Comparison of ENCODE assay signal across 8 cellular contexts in the genomic region with DNA sequence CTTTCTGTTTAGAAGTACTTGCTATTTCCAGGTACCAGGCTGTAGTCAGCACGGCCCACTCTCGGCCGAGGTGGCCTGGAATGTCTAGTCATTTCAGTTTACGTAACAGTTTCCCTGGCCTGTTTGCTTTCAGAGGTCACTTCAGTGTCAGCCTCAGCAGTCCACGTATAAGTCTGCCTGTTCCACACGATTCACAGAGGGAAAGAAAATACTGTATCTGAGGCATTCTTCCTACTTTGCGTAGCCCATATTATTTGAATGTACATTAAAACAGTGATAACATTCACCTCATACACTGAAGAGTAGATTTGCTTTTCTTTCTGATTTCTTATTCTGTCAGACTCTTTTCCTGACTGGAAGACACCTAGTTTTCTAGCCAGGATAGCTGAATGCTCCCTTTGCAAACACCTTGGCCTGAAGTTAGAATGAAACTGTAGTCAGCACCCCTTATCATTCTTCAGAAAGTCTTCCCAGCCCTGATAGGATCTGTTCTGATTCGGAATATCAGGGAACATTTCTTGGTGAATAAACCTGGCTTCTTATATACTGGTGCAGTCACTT.
DNase-seq lines count a peak whose midpoint lies in the region; ATAC-seq and TF ChIP-seq lines count a peak whose summit lies in the region.

No MANE protein-coding gene starts in this region.

- no peaks in the 10 kb centered on the region for H3K36me3 ChIP-seq in body of pancreas (replicated peaks in 1 of 2; ENCODE audit: insufficient read depth in 1 of 2, low read depth in 2 of 2)
- no peaks in the 10 kb centered on the region for H3K36me3 ChIP-seq in thoracic aorta

- H3K27ac ChIP-seq in body of pancreas = peak overlapping the region; percentile 68 to 92 (median 84)
- H3K27ac ChIP-seq in thoracic aorta = peak overlapping the region; percentile 87 to 91

- H3K36me3 Mint-ChIP-seq in activated T-helper 1 cell treated with anti-CD3 and anti-CD28 coated beads, Interleukin-12 subunit alpha, Interleukin-12 subunit beta, Interleukin-2, Interleukin-4 antibody, amounts not matched to agents 30 ng/mL and 10 ng/mL and 1 ng/mL, durations not matched to agents 14 hours and 24 hours and 36 hours (ENCODE audit: low read depth) = peaks cover 6% of the 10 kb centered on the region
- H3K36me3 Mint-ChIP-seq in activated T-cell treated with anti-CD3 and anti-CD28 coated beads, Interleukin-2, amount 50 U/mL, for 72 hours (ENCODE audit: insufficient read depth in 2 of 2) = peaks cover 0 to 3% of the 10 kb centered on the region in 2 donors

- H3K27ac Mint-ChIP-seq in activated T-helper 1 cell treated with anti-CD3 and anti-CD28 coated beads, Interleukin-12 subunit alpha, Interleukin-12 subunit beta, Interleukin-2, Interleukin-4 antibody, amounts not matched to agents 30 ng/mL and 10 ng/mL and 1 ng/mL, durations not matched to agents 14 hours and 24 hours and 36 hours = no peak overlapping the region
- H3K27ac Mint-ChIP-seq in activated T-cell treated with anti-CD3 and anti-CD28 coated beads, Interleukin-2, amount 50 U/mL, for 72 hours = no peak overlapping the region

- ATAC-seq in body of pancreas (peak; percentile 99), thoracic aorta (ENCODE audit: insufficient number of reproducible peaks, low FRiP score, low read depth) (peak; percentile 63)
- ATAC-seq in activated T-cell treated with anti-CD3 and anti-CD28 coated beads, Interleukin-2, amount 50 U/mL, for 72 hours (replicated peaks in 1 of 2) = no peak

- peak; percentile 44 for DNase-seq in HuH-7.5 (ENCODE audit: low spot score)
- peak; percentile 77 to 88 (median 84) for DNase-seq in body of pancreas
- DNase-seq in kidney glomerular epithelial cell (lab: John Stamatoyannopoulos, UW) = peak; percentile 82
- DNase-seq in thoracic aorta (ENCODE audit: low spot score) = peak; percentile 33
- no peak for DNase-seq in activated T-helper 1 cell treated with anti-CD3 and anti-CD28 coated beads, Interleukin-12 subunit alpha, Interleukin-12 subunit beta, Interleukin-2, Interleukin-4 antibody, amounts not matched to agents 30 ng/mL and 10 ng/mL and 1 ng/mL, durations not matched to agents 14 hours and 24 hours and 36 hours (ENCODE audit: low spot score)
- DNase-seq in activated T-cell treated with anti-CD3 and anti-CD28 coated beads, Interleukin-2, amount 50 U/mL, for 72 hours = no peak
- no peak for DNase-seq in GM19240 (ENCODE audit: insufficient read length, low spot score)
- DNase-seq in NOMO-1 treated with DMSO at 0.1 percent for 48 hours (lab: John Stamatoyannopoulos, UW; ENCODE audit: unreplicated experiment) = no peak

- H3K4me3 Mint-ChIP-seq in activated T-helper 1 cell treated with anti-CD3 and anti-CD28 coated beads, Interleukin-12 subunit alpha, Interleukin-12 subunit beta, Interleukin-2, Interleukin-4 antibody, amounts not matched to agents 30 ng/mL and 10 ng/mL and 1 ng/mL, durations not matched to agents 14 hours and 24 hours and 36 hours = no peak overlapping the region
- no peak overlapping the region for H3K4me3 Mint-ChIP-seq in activated T-cell treated with anti-CD3 and anti-CD28 coated beads, Interleukin-2, amount 50 U/mL, for 72 hours

- peaks cover 55% of the 10 kb centered on the region for H3K4me1 Mint-ChIP-seq in activated T-helper 1 cell treated with anti-CD3 and anti-CD28 coated beads, Interleukin-12 subunit alpha, Interleukin-12 subunit beta, Interleukin-2, Interleukin-4 antibody, amounts not matched to agents 30 ng/mL and 10 ng/mL and 1 ng/mL, durations not matched to agents 14 hours and 24 hours and 36 hours (ENCODE audit: low read depth)
- peaks cover 44% of the 10 kb centered on the region for H3K4me1 Mint-ChIP-seq in activated T-cell treated with anti-CD3 and anti-CD28 coated beads, Interleukin-2, amount 50 U/mL, for 72 hours (ENCODE audit: low read depth)

- H3K4me1 ChIP-seq in body of pancreas = peaks cover 39% of the 10 kb centered on the region
- H3K4me1 ChIP-seq in thoracic aorta (ENCODE audit: control insufficient read depth in 1 of 2, low read depth in 2 of 2) = peaks cover 32 to 85% of the 10 kb centered on the region in 2 donors

- H3K9me3 Mint-ChIP-seq in activated T-helper 1 cell treated with anti-CD3 and anti-CD28 coated beads, Interleukin-12 subunit alpha, Interleukin-12 subunit beta, Interleukin-2, Interleukin-4 antibody, amounts not matched to agents 30 ng/mL and 10 ng/mL and 1 ng/mL, durations not matched to agents 14 hours and 24 hours and 36 hours = peaks cover 4% of the 10 kb centered on the region
- no peaks in the 10 kb centered on the region for H3K9me3 Mint-ChIP-seq in activated T-cell treated with anti-CD3 and anti-CD28 coated beads, Interleukin-2, amount 50 U/mL, for 72 hours

- H3K9me3 ChIP-seq in body of pancreas (no peaks in the 10 kb centered on the region), thoracic aorta (no peaks in the 10 kb centered on the region)

- TF ChIP-seq CTCF in body of pancreas (IDR thresholded peaks at IDR 0.05) = no peak
- no peak for TF ChIP-seq CTCF in thoracic aorta (IDR thresholded peaks at IDR 0.05)

- TF ChIP-seq POLR2A in body of pancreas (IDR thresholded peaks at IDR 0.05) = peak in 2 of 3 donors; percentile 50 to 54

- WGBS in body of pancreas, 2 donors = 6 to 10% methylated on average over 8 of the region's 8 CpGs

- H3K4me3 ChIP-seq in body of pancreas = no peak overlapping the region
- H3K4me3 ChIP-seq in thoracic aorta = peak overlapping the region; percentile 40

- H3K27me3 ChIP-seq in body of pancreas = no peaks in the 10 kb centered on the region
- no peaks in the 10 kb centered on the region for H3K27me3 ChIP-seq in thoracic aorta (replicated peaks; ENCODE audit: insufficient read depth)

- intact Hi-C loops in body of pancreas (cut with DNase I) = no loop called here
- intact Hi-C loops in activated T-helper 1 cell treated with anti-CD3 and anti-CD28 coated beads, Interleukin-12 subunit alpha, Interleukin-12 subunit beta, Interleukin-2, Interleukin-4 antibody, amounts not matched to agents 30 ng/mL and 10 ng/mL and 1 ng/mL, durations not matched to agents 14 hours and 24 hours and 36 hours (cut with micrococcal nuclease) = no loop called here

- H3K27me3 Mint-ChIP-seq in activated T-helper 1 cell treated with anti-CD3 and anti-CD28 coated beads, Interleukin-12 subunit alpha, Interleukin-12 subunit beta, Interleukin-2, Interleukin-4 antibody, amounts not matched to agents 30 ng/mL and 10 ng/mL and 1 ng/mL, durations not matched to agents 14 hours and 24 hours and 36 hours (ENCODE audit: insufficient read depth) = no peaks in the 10 kb centered on the region
- H3K27me3 Mint-ChIP-seq in activated T-cell treated with anti-CD3 and anti-CD28 coated beads, Interleukin-2, amount 50 U/mL, for 72 hours (ENCODE audit: low read depth) = peaks cover under 1% of the 10 kb centered on the region

Comparison
In these comparisons a context has a peak if more than half of its experiments do, and no peak if none do; other contexts are left out.
1. DNase-seq: peak in HuH-7.5 (single experiment), body of pancreas (4 of 4), kidney glomerular epithelial cell (single experiment) and thoracic aorta (single experiment); none in activated T-helper 1 cell treated with anti-CD3 and anti-CD28 coated beads, Interleukin-12 subunit alpha, Interleukin-12 subunit beta, Interleukin-2, Interleukin-4 antibody, amounts not matched to agents 30 ng/mL and 10 ng/mL and 1 ng/mL, durations not matched to agents 14 hours and 24 hours and 36 hours (single experiment), activated T-cell treated with anti-CD3 and anti-CD28 coated beads, Interleukin-2, amount 50 U/mL, for 72 hours (0 of 2), GM19240 (single experiment) and NOMO-1 treated with DMSO at 0.1 percent for 48 hours (single experiment).
2. ATAC-seq: peak in body of pancreas (single experiment) and thoracic aorta (single experiment); none in activated T-cell treated with anti-CD3 and anti-CD28 coated beads, Interleukin-2, amount 50 U/mL, for 72 hours (0 of 2).